In the genomic region with DNA sequence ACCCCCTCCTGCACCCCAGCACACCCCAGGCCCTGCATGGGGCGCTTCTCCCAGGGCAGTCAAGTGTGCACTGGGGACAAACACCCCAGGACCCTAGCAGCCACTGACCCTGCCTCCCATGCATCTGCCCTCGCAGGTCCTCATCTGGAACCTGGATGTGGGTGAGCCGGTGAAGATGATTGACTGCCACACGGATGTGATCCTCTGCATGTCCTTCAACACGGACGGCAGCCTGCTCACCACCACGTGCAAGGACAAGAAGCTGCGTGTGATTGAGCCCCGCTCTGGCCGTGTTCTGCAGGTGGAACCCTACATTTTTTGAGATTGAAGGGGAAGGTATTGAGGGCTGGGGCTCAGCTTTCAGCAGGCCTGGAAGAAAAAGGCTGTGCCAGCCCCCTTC, we compare ENCODE assay signal across 3 cellular contexts.
"Had no signal": no experiment of that assay in that cellular context is flagged by ENCODE, and none has a peak within 500 bp of the region (broad histone marks: within the 10 kb centered on the region; RNA-seq: fewer than 3 reads in every experiment).

No MANE protein-coding gene starts in this region.

- DNase-seq: GDM1, GF-D8 had no signal

- ATAC-seq: GM12878 had no signal

- H3K4me3 ChIP-seq: GM12878 had no signal
